In genomic region chr14:69945347-69945746, GRCh38 we compare ENCODE assay signal across 19 cellular contexts.
"Had no signal": no experiment of that assay in that cellular context is flagged by ENCODE, and none has a peak within 500 bp of the region (broad histone marks: within the 10 kb centered on the region; RNA-seq: fewer than 3 reads in every experiment).

No MANE protein-coding gene starts in this region.

- H3K4me3 ChIP-seq: MG63, PC-9, SJCRH30, SK-N-MC had no signal

- H2AFZ ChIP-seq: PC-9 had no signal

- H3K27ac ChIP-seq: PC-9, RWPE1, SJCRH30, SK-N-MC had no signal

- H3K4me2 ChIP-seq: PC-9 had no signal

- FAIRE-seq: RCC 7860 had no signal

- H3K27me3 ChIP-seq: MG63, SJCRH30 had no signal

- H3K4me1 Mint-ChIP-seq: T-cell had no signal

- H3K27ac Mint-ChIP-seq: T-cell had no signal

- DNase-seq: Karpas-422, MG63, NCI-H1048, NCI-H1436, NCI-H187, NCI-H1930, NCI-H2107, NCI-H226, NCI-H526, PC-9, SIG-M5, T-cell had no signal

- H3K36me3 ChIP-seq: MG63 had no signal

- H3K36me3 Mint-ChIP-seq: T-cell had no signal

- ATAC-seq: Panc1, Right ventricle myocardium inferior, SK-N-SH treated with all-trans-retinoic acid at 6 μM for 48 hours, T-cell had no signal

- H3K4me3 Mint-ChIP-seq: T-cell had no signal
